Comparison of ENCODE assay signal across 15 cellular contexts in the genomic region with DNA sequence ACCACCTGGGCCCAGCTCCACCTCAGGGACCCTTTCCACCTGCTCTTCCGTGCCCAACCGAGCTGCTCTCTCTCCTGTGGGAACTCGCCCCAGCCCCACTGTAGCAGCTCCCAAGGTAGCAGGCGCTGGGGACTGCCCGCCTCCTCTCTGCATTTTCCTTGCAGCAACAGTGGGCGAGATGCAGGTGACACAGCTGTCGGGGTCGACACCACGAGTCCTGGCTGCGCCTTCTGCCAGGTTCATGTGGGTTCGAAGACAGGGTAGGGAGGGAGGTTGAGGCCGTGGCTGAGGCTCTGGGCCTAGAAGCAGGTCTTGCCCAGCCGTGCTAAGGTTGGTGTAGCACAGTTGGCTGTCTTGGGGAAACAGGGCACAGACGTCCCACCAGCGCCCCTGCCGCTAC.
DNase-seq lines count a peak whose midpoint lies in the region; ATAC-seq, FAIRE-seq and TF ChIP-seq lines count a peak whose summit lies in the region.
"Had no signal": no experiment of that assay in that cellular context is flagged by ENCODE, and none has a peak within 500 bp of the region (broad histone marks: within the 10 kb centered on the region; RNA-seq: fewer than 3 reads in every experiment).

No MANE protein-coding gene starts in this region.

- no peaks in the 10 kb centered on the region for H3K36me3 ChIP-seq in H7 (replicated peaks; ENCODE audit: control insufficient read depth, insufficient read depth, low read length)
- no peaks in the 10 kb centered on the region for H3K36me3 ChIP-seq in kidney (ENCODE audit: control insufficient read depth in 1 of 2, insufficient read depth in 2 of 2, low read length in 2 of 2)
- H3K36me3 ChIP-seq in mucosa of rectum (ENCODE audit: control insufficient read depth in 2 of 2, insufficient read depth in 2 of 2, low read length in 2 of 2), result no peaks in the 10 kb centered on the region
- no peaks in the 10 kb centered on the region for H3K36me3 ChIP-seq in aorta (ENCODE audit: control insufficient read depth in 1 of 2, insufficient read depth in 2 of 2, low read length in 1 of 2)
- no peaks in the 10 kb centered on the region for H3K36me3 ChIP-seq in heart left ventricle
- H3K36me3 ChIP-seq: BE2C had no signal

- intact Hi-C loops in kidney (cut with DNase I) (no loop called here), aorta (cut with DNase I) (no loop called here), heart left ventricle (cut with DNase I) (no loop called here)

- H3K9me3 ChIP-seq in kidney (ENCODE audit: control insufficient read depth in 1 of 2, low read length in 2 of 2), result no peaks in the 10 kb centered on the region
- peaks cover 0 to 2% of the 10 kb centered on the region in 2 donors for H3K9me3 ChIP-seq in mucosa of rectum (ENCODE audit: control insufficient read depth in 2 of 2, low read length in 2 of 2)
- H3K9me3 ChIP-seq in aorta (ENCODE audit: control insufficient read depth, low read length), result no peaks in the 10 kb centered on the region
- H3K9me3 ChIP-seq in heart left ventricle, result peaks cover 0 to 8% (median 0%) of the 10 kb centered on the region in 12 donors
- H3K9me3 ChIP-seq: BE2C had no signal

- H3K9me3 Mint-ChIP-seq in endothelial cell (ENCODE audit: unreplicated experiment), result no peaks in the 10 kb centered on the region

- H3K27me3 Mint-ChIP-seq in endothelial cell (ENCODE audit: unreplicated experiment), result no peaks in the 10 kb centered on the region

- DNase-seq in H7, result peak; percentile 16
- DNase-seq in kidney, result peak; percentile 68
- no peak for DNase-seq in aorta
- no peak for DNase-seq in endothelial cell (ENCODE audit: low spot score)
- DNase-seq in heart left ventricle, result no peak
- no peak for DNase-seq in occipital lobe (lab: John Stamatoyannopoulos, UW)
- DNase-seq: BE2C; CD8-positive, alpha-beta T cell; DND-41; GDM1; IMR-90 had no signal

- no peak overlapping the region for H3K4me3 Mint-ChIP-seq in endothelial cell (ENCODE audit: unreplicated experiment)
- H3K4me3 Mint-ChIP-seq: CD8-positive, alpha-beta T cell had no signal

- 93 to 95% methylated on average over 16 of the region's 16 CpGs for WGBS in aorta, 2 donors
- 94 to 98% (median 97%) methylated on average over 16 of the region's 16 CpGs for WGBS in heart left ventricle, 4 donors

- H3K36me3 Mint-ChIP-seq in endothelial cell (ENCODE audit: low read depth, unreplicated experiment), result no peaks in the 10 kb centered on the region
- H3K36me3 Mint-ChIP-seq: CD8-positive, alpha-beta T cell had no signal

- H3K27ac ChIP-seq in kidney (ENCODE audit: low read depth in 2 of 2, low read length in 2 of 2), result no peak overlapping the region
- H3K27ac ChIP-seq in mucosa of rectum (ENCODE audit: low read depth in 2 of 2, low read length in 2 of 2), result peak overlapping the region; percentile 48 to 89
- no peak overlapping the region for H3K27ac ChIP-seq in aorta (ENCODE audit: low read depth in 1 of 2, low read length in 2 of 2)
- no peak overlapping the region for H3K27ac ChIP-seq in heart left ventricle

- H3K4me3 ChIP-seq in H7 (ENCODE audit: insufficient read depth, low read depth, low read length) (no peak overlapping the region), kidney (ENCODE audit: low read length in 2 of 2) (no peak overlapping the region), mucosa of rectum (ENCODE audit: low read length in 2 of 2) (no peak overlapping the region), aorta (ENCODE audit: low read length in 2 of 2) (no peak overlapping the region), heart left ventricle (no peak overlapping the region)

- H3K4me1 ChIP-seq in kidney (ENCODE audit: control insufficient read depth in 1 of 2, insufficient read depth in 1 of 2, low read depth in 1 of 2, low read length in 2 of 2), result no peaks in the 10 kb centered on the region
- H3K4me1 ChIP-seq in mucosa of rectum (ENCODE audit: control insufficient read depth in 2 of 2, insufficient read depth in 2 of 2, low read length in 2 of 2), result peaks cover 6 to 19% of the 10 kb centered on the region in 2 donors
- H3K4me1 ChIP-seq in aorta (ENCODE audit: control insufficient read depth in 1 of 2, insufficient read depth in 2 of 2, low read length in 2 of 2), result no peaks in the 10 kb centered on the region
- H3K4me1 ChIP-seq in heart left ventricle, result no peaks in the 10 kb centered on the region
- H3K4me1 ChIP-seq: BE2C had no signal

- FAIRE-seq in kidney (lab: Jason Lieb, UNC), result no peak
- FAIRE-seq: A204.1, GM19239, H54 had no signal

- no peak for TF ChIP-seq POLR2A in heart left ventricle (IDR thresholded peaks at IDR 0.05)

- no peaks in the 10 kb centered on the region for H3K4me1 Mint-ChIP-seq in endothelial cell (ENCODE audit: unreplicated experiment)

- H3K9ac ChIP-seq in kidney (ENCODE audit: low read length in 2 of 2) (no peak overlapping the region), mucosa of rectum (ENCODE audit: low read depth in 1 of 2, low read length in 2 of 2) (no peak overlapping the region)

- ATAC-seq in aorta (ENCODE audit: low FRiP score) (peak; percentile 43), heart left ventricle (no peak)
- ATAC-seq: CD8-positive, alpha-beta T cell had no signal

- no peak for TF ChIP-seq CTCF in kidney (IDR thresholded peaks at IDR 0.05; ENCODE audit: borderline replicate concordance, extremely low read depth, insufficient read depth)
- TF ChIP-seq CTCF in endothelial cell (IDR thresholded peaks at IDR 0.05; ENCODE audit: unreplicated experiment), result no peak
- TF ChIP-seq CTCF in heart left ventricle (IDR thresholded peaks at IDR 0.05), result no peak

- H3K27me3 ChIP-seq in H7 (ENCODE audit: control insufficient read depth, insufficient read depth, low read length) (no peaks in the 10 kb centered on the region), mucosa of rectum (ENCODE audit: control insufficient read depth in 2 of 2, insufficient read depth in 2 of 2, low read length in 2 of 2) (no peaks in the 10 kb centered on the region), aorta (ENCODE audit: control insufficient read depth in 1 of 2, insufficient read depth in 2 of 2, low read length in 1 of 2) (no peaks in the 10 kb centered on the region), heart left ventricle (no peaks in the 10 kb centered on the region)
- H3K27me3 ChIP-seq: BE2C had no signal

- no peak overlapping the region for H3K27ac Mint-ChIP-seq in endothelial cell (ENCODE audit: unreplicated experiment)
- H3K27ac Mint-ChIP-seq: CD8-positive, alpha-beta T cell had no signal

Comparison
In these comparisons a context has a peak if more than half of its experiments do, and no peak if none do; other contexts are left out.
1. DNase-seq: peak in H7 (single experiment) and kidney (single experiment); none in aorta (0 of 2), endothelial cell (single experiment), heart left ventricle (0 of 5) and occipital lobe (single experiment).
2. H3K27ac ChIP-seq: peak in mucosa of rectum (2 of 2); none in kidney (0 of 2), aorta (0 of 2) and heart left ventricle (0 of 12).